ENCODE assay signal across 26 cellular contexts in the genomic region with DNA sequence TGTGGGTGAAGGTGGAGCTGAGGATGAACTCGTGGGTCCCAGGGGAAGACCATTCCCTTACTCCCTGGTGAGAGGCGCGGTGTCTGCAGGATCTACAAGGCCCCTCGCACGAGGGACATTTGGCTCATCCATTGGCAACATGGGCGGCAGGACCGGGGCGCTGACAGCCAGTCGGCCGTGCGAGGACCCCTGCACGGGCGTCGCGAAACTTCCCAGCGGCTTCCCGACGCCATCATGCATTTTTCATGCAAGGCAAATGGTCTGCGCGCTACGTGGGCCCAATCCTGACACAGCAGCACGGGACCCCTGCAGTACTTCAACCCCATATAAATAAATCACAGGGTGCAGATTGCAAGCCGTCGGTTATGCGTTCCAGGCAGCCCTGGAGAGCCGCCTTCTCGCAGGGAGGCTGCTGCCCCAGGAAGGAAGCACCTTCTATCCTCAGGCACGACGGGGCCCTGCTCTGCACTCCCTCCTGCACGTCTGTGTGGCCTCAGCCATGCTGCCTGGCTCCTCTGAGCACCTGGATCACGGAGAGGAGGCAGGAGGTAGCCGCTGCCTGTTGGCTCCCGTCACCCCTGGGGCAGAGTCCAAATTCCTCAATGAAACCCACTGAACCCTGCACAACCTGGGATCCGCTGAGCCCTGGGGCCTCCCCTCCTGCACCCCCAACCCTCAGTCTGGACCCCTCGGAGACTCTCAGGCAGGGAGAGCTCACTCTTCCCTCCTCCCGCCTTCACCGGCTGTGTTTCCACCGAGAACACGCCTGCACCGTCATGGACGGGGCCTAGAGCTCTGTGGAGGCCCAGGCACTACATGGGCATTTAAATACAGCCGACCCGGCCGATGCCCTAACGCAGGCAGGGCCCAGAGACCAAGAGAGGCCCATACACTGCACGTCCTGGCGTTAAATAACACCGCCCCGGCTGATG.
"Had no signal": no experiment of that assay in that cellular context is flagged by ENCODE, and none has a peak within 500 bp of the region (broad histone marks: within the 10 kb centered on the region; RNA-seq: fewer than 3 reads in every experiment).

No MANE protein-coding gene starts in this region.

- H3K4me1 Mint-ChIP-seq: naive thymus-derived CD4-positive, alpha-beta T cell; stimulated activated naive B cell treated with anti-CD40 and anti-IgM and Interleukin-4, amounts not matched to agents 10 μg/mL and 1 μg/mL and 100 μg/mL, for 72 hours had no signal

- H3K27ac ChIP-seq: coronary artery, esophagus squamous epithelium, heart right ventricle, ovary, psoas muscle, sigmoid colon, spleen, transverse colon, vagina had no signal

- H3K4me1 ChIP-seq: psoas muscle, transverse colon had no signal

- H3K36me3 Mint-ChIP-seq: naive thymus-derived CD4-positive, alpha-beta T cell; stimulated activated naive B cell treated with anti-CD40 and anti-IgM and Interleukin-4, amounts not matched to agents 10 μg/mL and 1 μg/mL and 100 μg/mL, for 72 hours had no signal

- H3K27me3 Mint-ChIP-seq: naive thymus-derived CD4-positive, alpha-beta T cell; stimulated activated naive CD8-positive, alpha-beta T cell treated with anti-CD3 and anti-CD28 coated beads, Interleukin-15, Interleukin-2, amounts not matched to agents 100 ng/mL and 50 ng/mL, for 24 hours had no signal

- H3K9me3 Mint-ChIP-seq: stimulated activated naive CD8-positive, alpha-beta T cell treated with anti-CD3 and anti-CD28 coated beads, Interleukin-15, Interleukin-2, amounts not matched to agents 100 ng/mL and 50 ng/mL, for 24 hours had no signal

- H3K4me3 Mint-ChIP-seq: naive thymus-derived CD4-positive, alpha-beta T cell; nephron; stimulated activated naive B cell treated with anti-CD40 and anti-IgM and Interleukin-4, amounts not matched to agents 10 μg/mL and 1 μg/mL and 100 μg/mL, for 72 hours; stimulated activated naive CD8-positive, alpha-beta T cell treated with anti-CD3 and anti-CD28 coated beads, Interleukin-15, Interleukin-2, amounts not matched to agents 100 ng/mL and 50 ng/mL, for 24 hours had no signal

- H3K27me3 ChIP-seq: ovary, spleen, transverse colon, vagina had no signal

- H3K4me3 ChIP-seq: coronary artery, esophagus squamous epithelium, heart right ventricle, ovary, psoas muscle, sigmoid colon, spleen, transverse colon, vagina had no signal

- H3K9me3 ChIP-seq: esophagus squamous epithelium, heart right ventricle, ovary, psoas muscle, sigmoid colon, spleen, transverse colon, vagina had no signal

- H3K36me3 ChIP-seq: esophagus squamous epithelium, heart right ventricle, ovary, sigmoid colon, spleen, transverse colon, vagina had no signal

- FAIRE-seq: endometrium, islet of Langerhans had no signal

- DNase-seq: dermis blood vessel endothelial cell; effector memory CD4-positive, alpha-beta T cell; erythroblast; esophagus squamous epithelium; foreskin melanocyte; glutamatergic neuron; hippocampal formation; kidney glomerular epithelial cell; mesendoderm; midbrain; naive thymus-derived CD4-positive, alpha-beta T cell; occipital lobe; ovary; psoas muscle; sigmoid colon; spleen; stimulated activated CD4-positive, alpha-beta T cell treated with anti-CD3 and anti-CD28 coated beads, Interleukin-4, amount 100 ng/mL, for 4 hours; stimulated activated naive B cell treated with anti-CD40 and anti-IgM and Interleukin-4, amounts not matched to agents 10 μg/mL and 1 μg/mL and 100 μg/mL, for 72 hours; transverse colon had no signal

- H3K27ac Mint-ChIP-seq: stimulated activated naive B cell treated with anti-CD40 and anti-IgM and Interleukin-4, amounts not matched to agents 10 μg/mL and 1 μg/mL and 100 μg/mL, for 72 hours; stimulated activated naive CD8-positive, alpha-beta T cell treated with anti-CD3 and anti-CD28 coated beads, Interleukin-15, Interleukin-2, amounts not matched to agents 100 ng/mL and 50 ng/mL, for 24 hours had no signal

- ATAC-seq: heart right ventricle; naive thymus-derived CD4-positive, alpha-beta T cell; psoas muscle; stimulated activated naive B cell treated with anti-CD40 and anti-IgM and Interleukin-4, amounts not matched to agents 10 μg/mL and 1 μg/mL and 100 μg/mL, for 72 hours had no signal
